8 cellular contexts compared by ENCODE assay signal in the genomic region with DNA sequence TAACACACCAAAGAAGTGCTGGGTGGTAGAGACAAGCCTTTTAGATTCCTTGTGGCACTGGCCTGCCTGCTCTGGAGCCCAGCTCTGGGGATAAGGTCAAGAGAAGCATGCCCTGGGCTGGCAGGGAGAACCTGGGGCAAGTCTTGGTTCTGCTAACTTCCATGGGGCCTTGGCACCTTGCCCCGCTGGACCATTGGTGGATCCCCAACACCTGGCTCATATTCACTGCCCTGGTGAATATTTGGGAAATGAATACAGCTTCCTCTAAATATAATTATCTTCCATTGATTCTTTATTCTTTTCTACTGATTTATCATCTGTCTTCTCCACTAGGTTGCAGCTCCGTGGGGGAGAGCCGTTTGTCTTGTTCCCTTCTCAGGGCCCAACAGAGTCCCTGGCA.
"Had no signal": no experiment of that assay in that cellular context is flagged by ENCODE, and none has a peak within 500 bp of the region (broad histone marks: within the 10 kb centered on the region; RNA-seq: fewer than 3 reads in every experiment).

No MANE protein-coding gene starts in this region.

- H3K4me3 Mint-ChIP-seq: H9 had no signal

- DNase-seq: GM23248, GOT3, H9, HCEC 1CT, IMR-90 had no signal

- H3K27ac Mint-ChIP-seq: H9 had no signal

- H2AFZ ChIP-seq: GM23248 had no signal

- FAIRE-seq: H54, HTR-8/SVneo, K562 had no signal

- H3K9ac ChIP-seq: GM23248 had no signal

- ATAC-seq: K562 had no signal

- H3K4me3 ChIP-seq: GM23248, K562 had no signal

- H3K9me3 Mint-ChIP-seq: H9 had no signal

- H3K27ac ChIP-seq: GM23248 had no signal
